26 cellular contexts compared by ENCODE assay signal in genomic region chr6:84554706-84555105, GRCh38.
DNase-seq lines count a peak whose midpoint lies in the region; ATAC-seq and TF ChIP-seq lines count a peak whose summit lies in the region.
"Had no signal": no experiment of that assay in that cellular context is flagged by ENCODE, and none has a peak within 500 bp of the region (broad histone marks: within the 10 kb centered on the region; RNA-seq: fewer than 3 reads in every experiment).

No MANE protein-coding gene starts in this region.

- no peak for ATAC-seq in HG03039 (IDR thresholded peaks at IDR 0.05; ENCODE audit: unreplicated experiment)
- no peak for ATAC-seq in GM18502 (IDR thresholded peaks at IDR 0.05; ENCODE audit: poor library complexity, unreplicated experiment)
- ATAC-seq: A549; CD8-positive, alpha-beta T cell; HCT116 had no signal

- no peak overlapping the region for H3K4me3 ChIP-seq in choroid plexus epithelial cell (ENCODE audit: low read depth, low read length)
- H3K4me3 ChIP-seq: A549, SK-N-MC had no signal

- peak; percentile 41 for DNase-seq in LHCN-M2 (ENCODE audit: low read depth)
- DNase-seq in NOMO-1 treated with dmso at 0.1 percent for 144 hours (lab: John Stamatoyannopoulos, UW; ENCODE audit: unreplicated experiment), result peak; percentile 23
- DNase-seq in choroid plexus epithelial cell (ENCODE audit: low read depth), result peak; percentile 73
- DNase-seq in iris pigment epithelial cell (ENCODE audit: low read depth), result peak; percentile 38
- DNase-seq in kidney tubule cell (ENCODE audit: low spot score), result no peak
- no peak for DNase-seq in stimulated activated naive CD4-positive, alpha-beta T cell (lab: John Stamatoyannopoulos, UW)
- DNase-seq: C1 segment of cervical spinal cord; Caco-2; CD8-positive, alpha-beta T cell; DMS 273 treated with DMSO at 0.1 percent for 48 hours; DMS79 treated with DMSO at 0.1 percent for 48 hours; NCI-H1105 treated with DMSO at 0.1 percent for 48 hours; NCI-H146; NCI-H2029; NCI-H446; NCI-H524 treated with DMSO at 0.1 percent for 48 hours; NCI-H774; NK-92 treated with Interleukin-12 subunit alpha and Interleukin-12 subunit beta, amount 100 ng/mL, for 24 hours; OCI-M1; SIG-M5; SW 1271 had no signal

- no peak for TF ChIP-seq CTCF in choroid plexus epithelial cell (conservative IDR thresholded peaks at IDR 0.05; ENCODE audit: low read depth, low read length)

Comparison
In these comparisons a context has a peak if more than half of its experiments do, and no peak if none do; other contexts are left out.
1. DNase-seq: peak in LHCN-M2 (single experiment), NOMO-1 treated with dmso at 0.1 percent for 144 hours (single experiment), choroid plexus epithelial cell (single experiment) and iris pigment epithelial cell (single experiment); none in kidney tubule cell (single experiment) and stimulated activated naive CD4-positive, alpha-beta T cell (0 of 6).